25 cellular contexts compared by ENCODE assay signal in genomic region chr12:4177257-4177656, GRCh38.
A peak's percentile ranks its signal among the peaks of the same experiment; 100 is the strongest.
DNase-seq lines count a peak whose midpoint lies in the region; ATAC-seq and TF ChIP-seq lines count a peak whose summit lies in the region.
"Had no signal": no experiment of that assay in that cellular context is flagged by ENCODE, and none has a peak within 500 bp of the region (broad histone marks: within the 10 kb centered on the region; RNA-seq: fewer than 3 reads in every experiment).

No MANE protein-coding gene starts in this region.

- H3K4me1 ChIP-seq in OCI-LY3 (ENCODE audit: low read length) (peaks cover 18% of the 10 kb centered on the region), mesenchymal stem cell (ENCODE audit: control insufficient read depth, insufficient read depth, low read depth, low read length) (peaks cover 2% of the 10 kb centered on the region)

- no peak overlapping the region for H3K27ac ChIP-seq in OCI-LY3 (ENCODE audit: low read length)
- H3K27ac ChIP-seq in mesenchymal stem cell (ENCODE audit: low read length, poor library complexity, severe bottlenecking): no peak overlapping the region
- H3K27ac ChIP-seq: brain microvascular endothelial cell, skin epidermis, thoracic aorta, WERI-Rb-1 had no signal

- in situ Hi-C loops in KBM-7 (cut with MboI; ENCODE audit: low pct_unique_long_range_greater_than_20kb, low sequenced_read_pairs): no loop called here

- ATAC-seq in HG03565 (IDR thresholded peaks at IDR 0.05; ENCODE audit: unreplicated experiment): no peak
- ATAC-seq: GM23338, left lobe of liver had no signal

- H3K4me3 ChIP-seq in OCI-LY3 (ENCODE audit: low read length) (no peak overlapping the region), mesenchymal stem cell (ENCODE audit: insufficient read depth in 1 of 2, low read depth in 1 of 2, low read length in 2 of 2) (no peak overlapping the region)
- H3K4me3 ChIP-seq: GM23338, skin epidermis, thoracic aorta had no signal

- TF ChIP-seq CTCF in OCI-LY3 (IDR thresholded peaks at IDR 0.05; ENCODE audit: low read depth, low read length): no peak

- H3K9me3 ChIP-seq in OCI-LY3 (ENCODE audit: insufficient read depth, low read length) (no peaks in the 10 kb centered on the region), mesenchymal stem cell (ENCODE audit: control insufficient read depth, low read length) (no peaks in the 10 kb centered on the region)
- H3K9me3 ChIP-seq: thoracic aorta had no signal

- no peaks in the 10 kb centered on the region for H3K79me1 ChIP-seq in mesenchymal stem cell (replicated peaks; ENCODE audit: low read length, poor library complexity, severe bottlenecking)

- no peak overlapping the region for H3K4ac ChIP-seq in mesenchymal stem cell (ENCODE audit: low read depth in 1 of 2, low read length in 2 of 2)

- H3K27ac Mint-ChIP-seq in activated CD4-positive, alpha-beta T cell treated with anti-CD3 and anti-CD28 coated beads, Interleukin-2, amount 10 ng/mL, durations not matched to agents 24 days and 14 days: peak overlapping the region; percentile 77
- H3K27ac Mint-ChIP-seq: CD4-positive, alpha-beta memory T cell; GM23338; HFFc6 had no signal

- H3K36me3 ChIP-seq in OCI-LY3 (replicated peaks; ENCODE audit: low read depth, low read length): no peaks in the 10 kb centered on the region
- H3K36me3 ChIP-seq in mesenchymal stem cell (ENCODE audit: control insufficient read depth in 1 of 2, insufficient read depth in 2 of 2, low read depth in 1 of 2, low read length in 2 of 2): no peaks in the 10 kb centered on the region
- H3K36me3 ChIP-seq: brain microvascular endothelial cell, thoracic aorta, WERI-Rb-1 had no signal

- no peak overlapping the region for H2AK5ac ChIP-seq in mesenchymal stem cell (ENCODE audit: low read length, severe bottlenecking)

- H4K91ac ChIP-seq in mesenchymal stem cell (ENCODE audit: low read length): no peak overlapping the region

- H3K9me3 Mint-ChIP-seq in activated CD4-positive, alpha-beta T cell treated with anti-CD3 and anti-CD28 coated beads, Interleukin-2, amount 10 ng/mL, durations not matched to agents 24 days and 14 days: peaks cover 7% of the 10 kb centered on the region
- H3K9me3 Mint-ChIP-seq: GM23338 had no signal

- no peak overlapping the region for H3K4me3 Mint-ChIP-seq in activated CD4-positive, alpha-beta T cell treated with anti-CD3 and anti-CD28 coated beads, Interleukin-2, amount 10 ng/mL, durations not matched to agents 24 days and 14 days
- H3K4me3 Mint-ChIP-seq: GM23338; HFFc6; naive B cell; stimulated activated naive CD8-positive, alpha-beta T cell treated with anti-CD3 and anti-CD28 coated beads, Interleukin-15, Interleukin-2, amounts not matched to agents 100 ng/mL and 50 ng/mL, for 24 hours had no signal

- DNase-seq in activated CD4-positive, alpha-beta T cell treated with anti-CD3 and anti-CD28 coated beads, Interleukin-2, amount 10 ng/mL, durations not matched to agents 24 days and 14 days: peak; percentile 28
- DNase-seq in activated CD4-positive, alpha-beta T cell treated with anti-CD3 and anti-CD28 coated beads, Interleukin-2, amount 50 U/mL, for 1 hour: no peak
- DNase-seq in KBM-7: peak; percentile 29
- peak; percentile 17 for DNase-seq in globus pallidus (ENCODE audit: low spot score)
- no peak for DNase-seq in NCI-H1105 treated with DMSO at 0.1 percent for 48 hours (lab: John Stamatoyannopoulos, UW)
- no peak for DNase-seq in mesenchymal stem cell
- DNase-seq: activated CD4-positive, alpha-beta T cell treated with anti-CD3 and anti-CD28 coated beads for 48 hours; activated CD8-positive, alpha-beta memory T cell treated with anti-CD3 and anti-CD28 coated beads, Interleukin-2, amount 50 U/mL, for 48 hours; activated gamma-delta T cell; brain microvascular endothelial cell; CD4-positive, alpha-beta memory T cell; HFFc6; naive B cell; NCI-H2029; NCI-H526; retina; RPMI8226; WERI-Rb-1 had no signal

- H3K23ac ChIP-seq in mesenchymal stem cell (ENCODE audit: low read length in 2 of 2): no peak overlapping the region

- no peak overlapping the region for H2BK5ac ChIP-seq in mesenchymal stem cell (ENCODE audit: low read depth, low read length, poor library complexity, severe bottlenecking)

- no peak overlapping the region for H2BK120ac ChIP-seq in mesenchymal stem cell (ENCODE audit: low read depth, low read length)

- intact Hi-C loops in activated CD4-positive, alpha-beta T cell treated with anti-CD3 and anti-CD28 coated beads, Interleukin-2, amount 10 ng/mL, durations not matched to agents 24 days and 14 days (cut with micrococcal nuclease): loop anchor here (5.0 kb wide), 1 partner anchor 40 kb away; no protein-coding TSS in a partner anchor

- H3K4me1 Mint-ChIP-seq in activated CD4-positive, alpha-beta T cell treated with anti-CD3 and anti-CD28 coated beads, Interleukin-2, amount 10 ng/mL, durations not matched to agents 24 days and 14 days: peaks cover 27% of the 10 kb centered on the region

- no peaks in the 10 kb centered on the region for H4K20me1 ChIP-seq in OCI-LY3 (ENCODE audit: insufficient read depth, low read length)

- no peaks in the 10 kb centered on the region for H3K27me3 Mint-ChIP-seq in activated CD4-positive, alpha-beta T cell treated with anti-CD3 and anti-CD28 coated beads, Interleukin-2, amount 10 ng/mL, durations not matched to agents 24 days and 14 days
- H3K27me3 Mint-ChIP-seq: naive B cell; stimulated activated naive CD8-positive, alpha-beta T cell treated with anti-CD3 and anti-CD28 coated beads, Interleukin-15, Interleukin-2, amounts not matched to agents 100 ng/mL and 50 ng/mL, for 24 hours had no signal

- H2BK15ac ChIP-seq in mesenchymal stem cell (ENCODE audit: low read depth, poor library complexity, severe bottlenecking): no peak overlapping the region

- H3K79me2 ChIP-seq in OCI-LY3 (ENCODE audit: low read length): no peaks in the 10 kb centered on the region

- no peak overlapping the region for H4K8ac ChIP-seq in mesenchymal stem cell (ENCODE audit: low read length)

- no CpG with 5 or more reads among the region's 1 CpG for WGBS in mesenchymal stem cell

- H3K14ac ChIP-seq in mesenchymal stem cell (ENCODE audit: low read length in 2 of 2): no peak overlapping the region

- peaks cover 2% of the 10 kb centered on the region for H3K36me3 Mint-ChIP-seq in activated CD4-positive, alpha-beta T cell treated with anti-CD3 and anti-CD28 coated beads, Interleukin-2, amount 10 ng/mL, durations not matched to agents 24 days and 14 days (ENCODE audit: low read depth)
- H3K36me3 Mint-ChIP-seq: CD4-positive, alpha-beta memory T cell; naive B cell had no signal

- H3K27me3 ChIP-seq in OCI-LY3 (ENCODE audit: low read depth, low read length): no peaks in the 10 kb centered on the region
- no peaks in the 10 kb centered on the region for H3K27me3 ChIP-seq in mesenchymal stem cell (ENCODE audit: control insufficient read depth in 1 of 2, insufficient read depth in 1 of 2, low read length in 2 of 2)
- H3K27me3 ChIP-seq: brain microvascular endothelial cell had no signal

- H3K4me2 ChIP-seq in OCI-LY3 (ENCODE audit: low read length): peak overlapping the region; percentile 22
- H3K4me2 ChIP-seq in mesenchymal stem cell (ENCODE audit: low read length, poor library complexity, severe bottlenecking): no peak overlapping the region
- H3K4me2 ChIP-seq: GM23338 had no signal

- H3K9ac ChIP-seq in OCI-LY3 (ENCODE audit: low read length): no peak overlapping the region
- no peak overlapping the region for H3K9ac ChIP-seq in mesenchymal stem cell (ENCODE audit: low read length)

- H3K18ac ChIP-seq in mesenchymal stem cell (ENCODE audit: low read depth in 1 of 2, low read length in 2 of 2): no peak overlapping the region

- H2AFZ ChIP-seq in OCI-LY3 (ENCODE audit: low read depth, low read length): no peak overlapping the region
- H2AFZ ChIP-seq in mesenchymal stem cell (ENCODE audit: low read depth, low read length): no peak overlapping the region
- H2AFZ ChIP-seq: GM23338 had no signal

- no peak overlapping the region for H2BK12ac ChIP-seq in mesenchymal stem cell (ENCODE audit: low read length in 2 of 2)

Comparison
In these comparisons a context has a peak if more than half of its experiments do, and no peak if none do; other contexts are left out.
1. DNase-seq: peak in activated CD4-positive, alpha-beta T cell treated with anti-CD3 and anti-CD28 coated beads, Interleukin-2, amount 10 ng/mL, durations not matched to agents 24 days and 14 days (single experiment), KBM-7 (single experiment) and globus pallidus (single experiment); none in activated CD4-positive, alpha-beta T cell treated with anti-CD3 and anti-CD28 coated beads, Interleukin-2, amount 50 U/mL, for 1 hour (single experiment), NCI-H1105 treated with DMSO at 0.1 percent for 48 hours (single experiment) and mesenchymal stem cell (single experiment).